ENCODE assay signal across 8 cellular contexts in the genomic region with DNA sequence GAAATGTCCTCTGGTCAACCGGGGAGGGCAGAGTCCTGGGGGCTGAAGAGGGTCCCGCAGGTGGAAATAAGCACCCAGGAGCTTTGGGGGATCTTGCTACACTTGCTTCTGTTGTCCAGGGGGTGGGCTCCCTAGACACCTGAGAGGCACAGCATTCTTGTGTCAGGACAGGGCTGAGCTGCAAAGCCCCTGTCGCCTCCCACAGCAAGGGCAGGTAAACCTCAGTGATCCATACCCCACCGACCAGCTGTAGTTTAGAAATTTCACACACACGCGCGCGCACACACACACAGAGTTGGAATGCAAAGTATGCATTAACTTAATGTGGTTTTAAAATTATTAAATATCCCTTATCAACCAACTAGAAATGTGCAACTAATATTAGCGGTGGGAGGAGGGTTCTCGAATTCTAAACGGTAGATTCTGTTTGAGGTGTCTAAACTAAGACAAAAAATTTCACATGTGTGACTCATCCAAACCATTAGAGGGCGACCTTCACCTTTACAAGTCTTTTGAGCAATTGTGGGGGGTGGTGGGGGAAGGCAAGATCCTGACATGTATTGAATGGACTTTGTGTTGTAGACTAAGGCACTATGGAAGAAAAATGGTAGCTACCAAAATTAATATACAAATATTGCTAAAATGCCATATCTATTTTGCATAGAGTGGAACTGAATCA. TPM values are rescaled to one million over a fixed set of nuclear protein-coding genes. Genes with fewer than 3 reads are reported as not detected.
DNase-seq lines count a peak whose midpoint lies in the region; ATAC-seq and TF ChIP-seq lines count a peak whose summit lies in the region.

No MANE protein-coding gene starts in this region.

- no peaks in the 10 kb centered on the region for H3K79me2 ChIP-seq in hepatocyte

- no peak for TF ChIP-seq CTCF in hepatocyte (IDR thresholded peaks at IDR 0.05; ENCODE audit: poor library complexity)
- TF ChIP-seq CTCF in esophagus squamous epithelium (IDR thresholded peaks at IDR 0.05), result no peak

- H3K4me3 ChIP-seq in Jurkat, Clone E6-1 (ENCODE audit: low read length), result no peak overlapping the region
- H3K4me3 ChIP-seq in hepatocyte, result no peak overlapping the region
- H3K4me3 ChIP-seq in esophagus squamous epithelium, result no peak overlapping the region

- peak overlapping the region; percentile 58 for H2AFZ ChIP-seq in hepatocyte

- H4K20me1 ChIP-seq in hepatocyte (ENCODE audit: insufficient read depth, poor library complexity, severe bottlenecking), result no peaks in the 10 kb centered on the region

- H3K4me1 ChIP-seq in hepatocyte (ENCODE audit: insufficient read depth), result no peaks in the 10 kb centered on the region
- H3K4me1 ChIP-seq in esophagus squamous epithelium, result peaks cover 0 to 9% (median 0%) of the 10 kb centered on the region in 3 donors

- no peak overlapping the region for H3K27ac ChIP-seq in hepatocyte
- H3K27ac ChIP-seq in esophagus squamous epithelium, result no peak overlapping the region

- H3K9me3 ChIP-seq in hepatocyte (ENCODE audit: low read depth), result no peaks in the 10 kb centered on the region
- H3K9me3 ChIP-seq in esophagus squamous epithelium, result no peaks in the 10 kb centered on the region

- WGBS in hepatocyte (ENCODE audit: low lambda C conversion rate, missing lambda C conversion rate), result 53% methylated on average over 12 of the region's 12 CpGs
- 42 to 50% methylated on average over 12 of the region's 12 CpGs for WGBS in esophagus squamous epithelium, 2 donors

- intact Hi-C loops in esophagus squamous epithelium (cut with DNase I), result loop anchor here (10.0 kb wide), 1 partner anchor 1037 kb away; no protein-coding TSS in a partner anchor

- peak; percentile 73 for ATAC-seq in GM21390 (IDR thresholded peaks at IDR 0.05; ENCODE audit: unreplicated experiment)
- peak; percentile 84 for ATAC-seq in SK-N-SH treated with all-trans-retinoic acid at 6 μM for 48 hours
- ATAC-seq in HG03135 (IDR thresholded peaks at IDR 0.05; ENCODE audit: unreplicated experiment), result no peak

- no peak for TF ChIP-seq POLR2A in esophagus squamous epithelium (IDR thresholded peaks at IDR 0.05)

- H3K27me3 ChIP-seq in hepatocyte (peaks cover 37% of the 10 kb centered on the region), esophagus squamous epithelium (peaks cover 0 to 34% (median 0%) of the 10 kb centered on the region in 4 donors)

- H3K36me3 ChIP-seq in hepatocyte (replicated peaks; ENCODE audit: insufficient read depth, low read depth) (no peaks in the 10 kb centered on the region), esophagus squamous epithelium (no peaks in the 10 kb centered on the region)

- H3K9me2 ChIP-seq in hepatocyte (replicated peaks; ENCODE audit: insufficient read depth), result no peaks in the 10 kb centered on the region

- DNase-seq in NCI-H2107 treated with DMSO at 0.1 percent for 48 hours (lab: John Stamatoyannopoulos, UW; ENCODE audit: unreplicated experiment), result peak; percentile 31
- no peak for DNase-seq in NCI-H2107 (lab: John Stamatoyannopoulos, UW)
- peak; percentile 50 for DNase-seq in Jurkat, Clone E6-1 (ENCODE audit: low read depth, low spot score)
- peak; percentile 56 for DNase-seq in hepatocyte (ENCODE audit: low spot score)
- no peak for DNase-seq in esophagus squamous epithelium (lab: John Stamatoyannopoulos, UW)

- H3K4me2 ChIP-seq in hepatocyte, result peak overlapping the region; percentile 65

TF ChIP-seq in SK-N-SH treated with all-trans-retinoic acid at 6 μM for 48 hours, 23 proteins besides CTCF, POLR2A, EP300 and RAD21:
- TF ChIP-seq PPARA (CRISPR knock-in tag; IDR thresholded peaks at IDR 0.05; ENCODE audit: borderline replicate concordance) (no peak), ZNF70 (CRISPR knock-in tag; IDR thresholded peaks at IDR 0.05) (no peak), ESRRG (CRISPR knock-in tag; IDR thresholded peaks at IDR 0.05) (no peak), ZFP30 (CRISPR knock-in tag; IDR thresholded peaks at IDR 0.05) (no peak), ISL1 (CRISPR knock-in tag; IDR thresholded peaks at IDR 0.05) (no peak)
TF ChIP-seq in SK-N-SH treated with all-trans-retinoic acid at 6 μM for 48 hours: peak in this region for 0.

RNA-seq across cellular contexts. Expression of gene PTF1A, which starts 34.3 kb away (rescaled TPM):
- polyA plus RNA-seq in Jurkat, Clone E6-1 (2012; ENCODE audit: insufficient read depth, insufficient read length), result not detected
- total RNA-seq in hepatocyte, result not detected in 2 replicates
- 0.28 TPM in 1 of 2 replicates, not detected in the other for polyA plus RNA-seq in hepatocyte
- not detected for total RNA-seq in esophagus squamous epithelium

Comparison
In these comparisons a context has a peak if more than half of its experiments do, and no peak if none do; other contexts are left out.
1. DNase-seq: peak in NCI-H2107 treated with DMSO at 0.1 percent for 48 hours (single experiment), Jurkat, Clone E6-1 (single experiment) and hepatocyte (single experiment); none in NCI-H2107 (single experiment) and esophagus squamous epithelium (single experiment).